Comparison of ENCODE assay signal across 1 cellular context in genomic region chr1:15834406-15835204, GRCh38.
TF ChIP-seq lines count a peak whose summit lies in the region.

No MANE protein-coding gene starts in this region.

TF ChIP-seq in HepG2, 621 proteins besides CTCF, POLR2A, EP300 and RAD21 (continued from another document and continues in another):
- TF ChIP-seq ZNF589 (CRISPR knock-in tag; conservative IDR thresholded peaks at IDR 0.05) (peak; percentile 90; the same call in 1 of the 2 replicates), ZNF451 (CRISPR knock-in tag; IDR thresholded peaks at IDR 0.05) (0 out of 2 replicates have a peak, but pooled peaks have one; percentile 18), BCL6 (CRISPR knock-in tag; IDR thresholded peaks at IDR 0.05) (peak; percentile 60), NR2F6 (IDR thresholded peaks at IDR 0.05) (no peak), NR2F6 (CRISPR knock-in tag; IDR thresholded peaks at IDR 0.05) (peak; percentile 20; the same call in 1 of the 2 replicates), KMT2A (CRISPR knock-in tag; IDR thresholded peaks at IDR 0.05) (0 out of 2 replicates have a peak, but pooled peaks have one; percentile 69), THAP11 (CRISPR knock-in tag; IDR thresholded peaks at IDR 0.05) (peak; percentile 81), ZNF530 (CRISPR knock-in tag; IDR thresholded peaks at IDR 0.05; ENCODE audit: low read depth) (peak; percentile 48; the same call in 1 of the 2 replicates), RFX3 (CRISPR knock-in tag; IDR thresholded peaks at IDR 0.05) (no peak), SMC3 (IDR thresholded peaks at IDR 0.05; ENCODE audit: low read length) (no peak), HDAC2 (CRISPR knock-in tag; IDR thresholded peaks at IDR 0.05) (0 out of 2 replicates have a peak, but pooled peaks have one; percentile 11), TCF12 (IDR thresholded peaks at IDR 0.05) (no peak), TCF12 (CRISPR knock-in tag; IDR thresholded peaks at IDR 0.05) (peak; percentile 76), ZNF275 (CRISPR knock-in tag; IDR thresholded peaks at IDR 0.05; ENCODE audit: borderline replicate concordance) (no peak), ZNF274 (CRISPR knock-in tag; IDR thresholded peaks at IDR 0.05) (peak; percentile 86), TGIF2 (CRISPR knock-in tag; IDR thresholded peaks at IDR 0.05) (peak; percentile 51; the same call in 1 of the 2 replicates), ARNT2 (CRISPR knock-in tag; IDR thresholded peaks at IDR 0.05; ENCODE audit: low read depth) (no peak; the same call in 1 of the 2 replicates), IKZF4 (CRISPR knock-in tag; IDR thresholded peaks at IDR 0.05; ENCODE audit: borderline replicate concordance, low read depth, not compliant biosample characterization) (peak; percentile 68), ZNF562 (CRISPR knock-in tag; IDR thresholded peaks at IDR 0.05; ENCODE audit: borderline replicate concordance) (no peak), ARNTL (CRISPR knock-in tag; IDR thresholded peaks at IDR 0.05) (0 out of 2 replicates have a peak, but pooled peaks have one; percentile 59), POLR2G (IDR thresholded peaks at IDR 0.05; ENCODE audit: low read depth, low read length) (peak; percentile 92), ZBTB21 (CRISPR knock-in tag; IDR thresholded peaks at IDR 0.05) (no peak), ZNF180 (CRISPR knock-in tag; IDR thresholded peaks at IDR 0.05; ENCODE audit: borderline replicate concordance, low read depth) (peak; percentile 79; the same call in 1 of the 2 replicates), FIP1L1 (IDR thresholded peaks at IDR 0.05; ENCODE audit: borderline replicate concordance, insufficient read depth, low read depth, low read length) (0 out of 2 replicates have a peak, but pooled peaks have one; percentile 78), FOXA3 (CRISPR knock-in tag; IDR thresholded peaks at IDR 0.05) (no peak; the same call in 1 of the 2 replicates), NONO (IDR thresholded peaks at IDR 0.05) (no peak), NONO (CRISPR knock-in tag; conservative IDR thresholded peaks at IDR 0.05) (peak; percentile 76), TMF1 (CRISPR knock-in tag; IDR thresholded peaks at IDR 0.05; ENCODE audit: low read depth) (peak; percentile 24; the same call in 1 of the 2 replicates), FOXA1 (IDR thresholded peaks at IDR 0.05) (no peak), FOXA1 (CRISPR knock-in tag; IDR thresholded peaks at IDR 0.05) (no peak), ZNF280D (CRISPR knock-in tag; IDR thresholded peaks at IDR 0.05) (no peak), ELF4 (CRISPR knock-in tag; IDR thresholded peaks at IDR 0.05; ENCODE audit: borderline replicate concordance) (0 out of 2 replicates have a peak, but pooled peaks have one; percentile 14)
- TF ChIP-seq, protein P1, sequence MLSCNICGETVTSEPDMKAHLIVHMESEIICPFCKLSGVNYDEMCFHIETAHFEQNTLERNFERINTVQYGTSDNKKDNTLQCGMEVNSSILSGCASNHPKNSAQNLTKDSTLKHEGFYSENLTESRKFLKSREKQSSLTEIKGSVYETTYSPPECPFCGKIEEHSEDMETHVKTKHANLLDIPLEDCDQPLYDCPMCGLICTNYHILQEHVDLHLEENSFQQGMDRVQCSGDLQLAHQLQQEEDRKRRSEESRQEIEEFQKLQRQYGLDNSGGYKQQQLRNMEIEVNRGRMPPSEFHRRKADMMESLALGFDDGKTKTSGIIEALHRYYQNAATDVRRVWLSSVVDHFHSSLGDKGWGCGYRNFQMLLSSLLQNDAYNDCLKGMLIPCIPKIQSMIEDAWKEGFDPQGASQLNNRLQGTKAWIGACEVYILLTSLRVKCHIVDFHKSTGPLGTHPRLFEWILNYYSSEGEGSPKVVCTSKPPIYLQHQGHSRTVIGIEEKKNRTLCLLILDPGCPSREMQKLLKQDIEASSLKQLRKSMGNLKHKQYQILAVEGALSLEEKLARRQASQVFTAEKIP (CRISPR knock-in tag; IDR thresholded peaks at IDR 0.05; ENCODE audit: borderline replicate concordance): no peak
- TF ChIP-seq, protein P2, sequence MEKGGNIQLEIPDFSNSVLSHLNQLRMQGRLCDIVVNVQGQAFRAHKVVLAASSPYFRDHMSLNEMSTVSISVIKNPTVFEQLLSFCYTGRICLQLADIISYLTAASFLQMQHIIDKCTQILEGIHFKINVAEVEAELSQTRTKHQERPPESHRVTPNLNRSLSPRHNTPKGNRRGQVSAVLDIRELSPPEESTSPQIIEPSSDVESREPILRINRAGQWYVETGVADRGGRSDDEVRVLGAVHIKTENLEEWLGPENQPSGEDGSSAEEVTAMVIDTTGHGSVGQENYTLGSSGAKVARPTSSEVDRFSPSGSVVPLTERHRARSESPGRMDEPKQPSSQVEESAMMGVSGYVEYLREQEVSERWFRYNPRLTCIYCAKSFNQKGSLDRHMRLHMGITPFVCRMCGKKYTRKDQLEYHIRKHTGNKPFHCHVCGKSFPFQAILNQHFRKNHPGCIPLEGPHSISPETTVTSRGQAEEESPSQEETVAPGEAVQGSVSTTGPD (CRISPR knock-in tag; IDR thresholded peaks at IDR 0.05): no peak
- TF ChIP-seq, protein P3, sequence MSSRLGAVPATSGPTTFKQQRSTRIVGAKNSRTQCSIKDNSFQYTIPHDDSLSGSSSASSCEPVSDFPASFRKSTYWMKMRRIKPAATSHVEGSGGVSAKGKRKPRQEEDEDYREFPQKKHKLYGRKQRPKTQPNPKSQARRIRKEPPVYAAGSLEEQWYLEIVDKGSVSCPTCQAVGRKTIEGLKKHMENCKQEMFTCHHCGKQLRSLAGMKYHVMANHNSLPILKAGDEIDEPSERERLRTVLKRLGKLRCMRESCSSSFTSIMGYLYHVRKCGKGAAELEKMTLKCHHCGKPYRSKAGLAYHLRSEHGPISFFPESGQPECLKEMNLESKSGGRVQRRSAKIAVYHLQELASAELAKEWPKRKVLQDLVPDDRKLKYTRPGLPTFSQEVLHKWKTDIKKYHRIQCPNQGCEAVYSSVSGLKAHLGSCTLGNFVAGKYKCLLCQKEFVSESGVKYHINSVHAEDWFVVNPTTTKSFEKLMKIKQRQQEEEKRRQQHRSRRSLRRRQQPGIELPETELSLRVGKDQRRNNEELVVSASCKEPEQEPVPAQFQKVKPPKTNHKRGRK (CRISPR knock-in tag; IDR thresholded peaks at IDR 0.05): no peak
- TF ChIP-seq, protein P4, sequence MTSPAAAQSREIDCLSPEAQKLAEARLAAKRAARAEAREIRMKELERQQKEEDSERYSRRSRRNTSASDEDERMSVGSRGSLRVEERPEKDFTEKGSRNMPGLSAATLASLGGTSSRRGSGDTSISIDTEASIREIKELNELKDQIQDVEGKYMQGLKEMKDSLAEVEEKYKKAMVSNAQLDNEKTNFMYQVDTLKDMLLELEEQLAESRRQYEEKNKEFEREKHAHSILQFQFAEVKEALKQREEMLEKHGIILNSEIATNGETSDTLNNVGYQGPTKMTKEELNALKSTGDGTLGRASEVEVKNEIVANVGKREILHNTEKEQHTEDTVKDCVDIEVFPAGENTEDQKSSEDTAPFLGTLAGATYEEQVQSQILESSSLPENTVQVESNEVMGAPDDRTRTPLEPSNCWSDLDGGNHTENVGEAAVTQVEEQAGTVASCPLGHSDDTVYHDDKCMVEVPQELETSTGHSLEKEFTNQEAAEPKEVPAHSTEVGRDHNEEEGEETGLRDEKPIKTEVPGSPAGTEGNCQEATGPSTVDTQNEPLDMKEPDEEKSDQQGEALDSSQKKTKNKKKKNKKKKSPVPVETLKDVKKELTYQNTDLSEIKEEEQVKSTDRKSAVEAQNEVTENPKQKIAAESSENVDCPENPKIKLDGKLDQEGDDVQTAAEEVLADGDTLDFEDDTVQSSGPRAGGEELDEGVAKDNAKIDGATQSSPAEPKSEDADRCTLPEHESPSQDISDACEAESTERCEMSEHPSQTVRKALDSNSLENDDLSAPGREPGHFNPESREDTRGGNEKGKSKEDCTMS (CRISPR knock-in tag; conservative IDR thresholded peaks at IDR 0.05): no peak; the same call in 1 of the 2 replicates
- TF ChIP-seq, protein P5, sequence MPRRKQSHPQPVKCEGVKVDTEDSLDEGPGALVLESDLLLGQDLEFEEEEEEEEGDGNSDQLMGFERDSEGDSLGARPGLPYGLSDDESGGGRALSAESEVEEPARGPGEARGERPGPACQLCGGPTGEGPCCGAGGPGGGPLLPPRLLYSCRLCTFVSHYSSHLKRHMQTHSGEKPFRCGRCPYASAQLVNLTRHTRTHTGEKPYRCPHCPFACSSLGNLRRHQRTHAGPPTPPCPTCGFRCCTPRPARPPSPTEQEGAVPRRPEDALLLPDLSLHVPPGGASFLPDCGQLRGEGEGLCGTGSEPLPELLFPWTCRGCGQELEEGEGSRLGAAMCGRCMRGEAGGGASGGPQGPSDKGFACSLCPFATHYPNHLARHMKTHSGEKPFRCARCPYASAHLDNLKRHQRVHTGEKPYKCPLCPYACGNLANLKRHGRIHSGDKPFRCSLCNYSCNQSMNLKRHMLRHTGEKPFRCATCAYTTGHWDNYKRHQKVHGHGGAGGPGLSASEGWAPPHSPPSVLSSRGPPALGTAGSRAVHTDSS (CRISPR knock-in tag; conservative IDR thresholded peaks at IDR 0.05): peak; percentile 70; the same call in 1 of the 2 replicates
- TF ChIP-seq, protein P6, sequence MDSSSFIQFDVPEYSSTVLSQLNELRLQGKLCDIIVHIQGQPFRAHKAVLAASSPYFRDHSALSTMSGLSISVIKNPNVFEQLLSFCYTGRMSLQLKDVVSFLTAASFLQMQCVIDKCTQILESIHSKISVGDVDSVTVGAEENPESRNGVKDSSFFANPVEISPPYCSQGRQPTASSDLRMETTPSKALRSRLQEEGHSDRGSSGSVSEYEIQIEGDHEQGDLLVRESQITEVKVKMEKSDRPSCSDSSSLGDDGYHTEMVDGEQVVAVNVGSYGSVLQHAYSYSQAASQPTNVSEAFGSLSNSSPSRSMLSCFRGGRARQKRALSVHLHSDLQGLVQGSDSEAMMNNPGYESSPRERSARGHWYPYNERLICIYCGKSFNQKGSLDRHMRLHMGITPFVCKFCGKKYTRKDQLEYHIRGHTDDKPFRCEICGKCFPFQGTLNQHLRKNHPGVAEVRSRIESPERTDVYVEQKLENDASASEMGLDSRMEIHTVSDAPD (CRISPR knock-in tag; IDR thresholded peaks at IDR 0.05): peak; percentile 53; the same call in 1 of the 2 replicates
